17 cellular contexts compared by ENCODE assay signal in genomic region chr15:37083610-37084009, GRCh38. TPM values are rescaled to one million over a fixed set of nuclear protein-coding genes. Genes with fewer than 3 reads are reported as not detected.
"Had no signal": no experiment of that assay in that cellular context is flagged by ENCODE, and none has a peak within 500 bp of the region (broad histone marks: within the 10 kb centered on the region; RNA-seq: fewer than 3 reads in every experiment).

No MANE protein-coding gene starts in this region.

- H3K9me3 ChIP-seq: breast epithelium, pancreas, tibial artery, uterus had no signal

- H3K4me3 Mint-ChIP-seq: activated CD8-positive, alpha-beta T cell treated with anti-CD3 and anti-CD28 coated beads, Interleukin-2, amount 10 ng/mL, durations not matched to agents 7 days and 5 days; activated naive CD8-positive, alpha-beta T cell treated with anti-CD3 and anti-CD28 coated beads for 36 hours; activated T-cell treated with anti-CD3 and anti-CD28 coated beads, Interleukin-2, amount 50 U/mL, for 72 hours; stimulated activated naive B cell treated with anti-CD40 and anti-IgM and Interleukin-4, amounts not matched to agents 10 μg/mL and 1 μg/mL and 100 μg/mL, for 72 hours; T-helper 17 cell had no signal

- H3K9me3 Mint-ChIP-seq: activated naive CD8-positive, alpha-beta T cell treated with anti-CD3 and anti-CD28 coated beads for 36 hours; activated T-cell treated with anti-CD3 and anti-CD28 coated beads, Interleukin-2, amount 50 U/mL, for 72 hours; stimulated activated naive B cell treated with anti-CD40 and anti-IgM and Interleukin-4, amounts not matched to agents 10 μg/mL and 1 μg/mL and 100 μg/mL, for 72 hours had no signal

- H3K27ac Mint-ChIP-seq: activated CD8-positive, alpha-beta T cell treated with anti-CD3 and anti-CD28 coated beads, Interleukin-2, amount 10 ng/mL, durations not matched to agents 7 days and 5 days; activated naive CD8-positive, alpha-beta T cell treated with anti-CD3 and anti-CD28 coated beads for 36 hours; activated T-cell treated with anti-CD3 and anti-CD28 coated beads, Interleukin-2, amount 50 U/mL, for 72 hours; stimulated activated naive B cell treated with anti-CD40 and anti-IgM and Interleukin-4, amounts not matched to agents 10 μg/mL and 1 μg/mL and 100 μg/mL, for 72 hours; T-helper 17 cell had no signal

- H3K4me1 ChIP-seq: breast epithelium had no signal

- DNase-seq: activated CD4-positive, alpha-beta T cell treated with anti-CD3 and anti-CD28 coated beads for 48 hours; activated CD8-positive, alpha-beta memory T cell treated with anti-CD3 and anti-CD28 coated beads, Interleukin-2, amount 50 U/mL, for 48 hours; activated CD8-positive, alpha-beta T cell treated with anti-CD3 and anti-CD28 coated beads, Interleukin-2, amount 10 ng/mL, durations not matched to agents 7 days and 5 days; activated gamma-delta T cell treated with Interleukin-2 at 50 U/mL for 16 hours; activated naive CD8-positive, alpha-beta T cell treated with anti-CD3 and anti-CD28 coated beads for 36 hours; activated T-cell treated with anti-CD3 and anti-CD28 coated beads, Interleukin-2, amount 50 U/mL, for 72 hours; pancreas; stimulated activated CD4-positive, alpha-beta T cell treated with anti-CD3 and anti-CD28 coated beads, Interleukin-15, amount 100 ng/mL, for 24 hours; stimulated activated CD4-positive, alpha-beta T cell treated with anti-CD3 and anti-CD28 coated beads, Interleukin-4, amount 100 ng/mL, for 1 hour; stimulated activated naive B cell treated with anti-CD40 and anti-IgM and Interleukin-4, amounts not matched to agents 10 μg/mL and 1 μg/mL and 100 μg/mL, for 72 hours; T-helper 17 cell; tibial artery; uterus had no signal

- H2AFZ ChIP-seq: hepatocyte had no signal

- H3K4me1 Mint-ChIP-seq: activated naive CD8-positive, alpha-beta T cell treated with anti-CD3 and anti-CD28 coated beads for 36 hours; stimulated activated naive B cell treated with anti-CD40 and anti-IgM and Interleukin-4, amounts not matched to agents 10 μg/mL and 1 μg/mL and 100 μg/mL, for 72 hours; T-helper 17 cell had no signal

- H3K27me3 ChIP-seq: breast epithelium, hepatocyte, pancreas, tibial artery, uterus had no signal

- H3K27ac ChIP-seq: breast epithelium, epithelial cell of prostate, hepatocyte, pancreas, skin epidermis, tibial artery had no signal

- H3K36me3 Mint-ChIP-seq: activated naive CD8-positive, alpha-beta T cell treated with anti-CD3 and anti-CD28 coated beads for 36 hours; stimulated activated naive B cell treated with anti-CD40 and anti-IgM and Interleukin-4, amounts not matched to agents 10 μg/mL and 1 μg/mL and 100 μg/mL, for 72 hours had no signal

- H3K36me3 ChIP-seq: breast epithelium, uterus had no signal

- ATAC-seq: activated CD8-positive, alpha-beta T cell treated with anti-CD3 and anti-CD28 coated beads, Interleukin-2, amount 10 ng/mL, durations not matched to agents 7 days and 5 days; activated T-cell treated with anti-CD3 and anti-CD28 coated beads, Interleukin-2, amount 50 U/mL, for 72 hours; stimulated activated naive B cell treated with anti-CD40 and anti-IgM and Interleukin-4, amounts not matched to agents 10 μg/mL and 1 μg/mL and 100 μg/mL, for 72 hours; T-helper 17 cell had no signal

- H3K4me2 ChIP-seq: hepatocyte had no signal

- H3K4me3 ChIP-seq: breast epithelium, hepatocyte, pancreas, skin epidermis, tibial artery, uterus had no signal

RNA-seq across cellular contexts. Expression of gene MEIS2, which starts 16.7 kb away (rescaled TPM):
- total RNA-seq: activated CD8-positive, alpha-beta T cell treated with anti-CD3 and anti-CD28 coated beads, Interleukin-2, amount 10 ng/mL, durations not matched to agents 7 days and 5 days; activated naive CD8-positive, alpha-beta T cell treated with anti-CD3 and anti-CD28 coated beads for 36 hours; T-helper 17 cell had no signal
